In genomic region chr5:26416911-26417310, GRCh38 we compare ENCODE assay signal across 27 cellular contexts.
"Had no signal": no experiment of that assay in that cellular context is flagged by ENCODE, and none has a peak within 500 bp of the region (broad histone marks: within the 10 kb centered on the region; RNA-seq: fewer than 3 reads in every experiment).

No MANE protein-coding gene starts in this region.

- H3K4me2 ChIP-seq: PC-9 had no signal

- H3K4me3 ChIP-seq: adrenal gland, MG63, PC-9 had no signal

- H3K27ac ChIP-seq: adrenal gland, PC-9, RWPE1, WERI-Rb-1 had no signal

- DNase-seq: activated CD4-positive, alpha-beta T cell treated with anti-CD3 and anti-CD28 coated beads for 1 hour; activated CD4-positive, alpha-beta T cell treated with anti-CD3 and anti-CD28 coated beads for 48 hours; activated CD4-positive, alpha-beta T cell treated with anti-CD3 and anti-CD28 coated beads, Interleukin-2, amount 50 U/mL, for 48 hours; activated CD4-positive, CD25-positive, alpha-beta regulatory T cell; activated CD8-positive, alpha-beta T cell treated with anti-CD3 and anti-CD28 coated beads, Interleukin-2, amount 10 ng/mL, durations not matched to agents 7 days and 5 days; activated gamma-delta T cell treated with Interleukin-2 at 50 U/mL for 16 hours; activated naive CD4-positive, alpha-beta T cell treated with anti-CD3 and anti-CD28 coated beads for 36 hours; activated T-cell treated with anti-CD3 and anti-CD28 coated beads, Interleukin-2, amount 50 U/mL, for 4 hours; adrenal gland; caudate nucleus; Kasumi-1; KBM-7; MG63; NCI-H1092; NCI-H146; NCI-H187 treated with DMSO at 0.1 percent for 48 hours; NCI-H2081; NCI-H510A; NCI-H526; NCI-H748 treated with DMSO at 0.1 percent for 48 hours; PC-9; SIG-M5; T1000; WERI-Rb-1 had no signal

- H2AFZ ChIP-seq: PC-9 had no signal

- H3K9me3 ChIP-seq: adrenal gland, MG63 had no signal

- H3K4me1 ChIP-seq: adrenal gland had no signal

- H3K27me3 ChIP-seq: adrenal gland, MG63 had no signal

- H3K36me3 ChIP-seq: adrenal gland, MG63, WERI-Rb-1 had no signal

- ATAC-seq: activated CD8-positive, alpha-beta T cell treated with anti-CD3 and anti-CD28 coated beads, Interleukin-2, amount 10 ng/mL, durations not matched to agents 7 days and 5 days; activated naive CD4-positive, alpha-beta T cell treated with anti-CD3 and anti-CD28 coated beads, Interleukin-2, amount 50 U/mL, for 72 hours; activated T-cell treated with anti-CD3 and anti-CD28 coated beads, Interleukin-2, amount 50 U/mL, for 4 hours; Right ventricle myocardium inferior had no signal
